ENCODE assay signal across 8 cellular contexts in the genomic region with DNA sequence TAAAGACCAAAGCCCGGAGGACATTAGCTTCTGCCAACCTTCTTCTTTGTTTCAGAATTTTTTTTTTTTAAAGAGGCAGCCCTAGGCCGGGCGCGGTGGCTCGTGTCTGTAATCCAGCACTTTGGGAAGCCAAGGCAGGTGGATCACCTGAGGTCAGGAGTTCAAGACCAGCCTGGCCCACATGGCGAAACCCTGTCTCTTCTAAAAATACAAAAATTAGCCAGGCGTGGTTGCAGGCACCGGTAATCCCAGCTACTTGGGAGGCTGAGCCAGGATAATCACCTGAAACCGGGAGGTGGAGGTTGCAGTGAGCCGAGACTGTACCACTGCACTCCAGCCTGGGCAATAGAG. TPM values are rescaled to one million over a fixed set of nuclear protein-coding genes. Genes with fewer than 3 reads are reported as not detected.
DNase-seq lines count a peak whose midpoint lies in the region; ATAC-seq and TF ChIP-seq lines count a peak whose summit lies in the region.
"Not testable (repeated sequence)": the region's sequence is repeated elsewhere in the genome, so short reads cannot be mapped to it uniquely, and the experiment has no call there.

No MANE protein-coding gene starts in this region.

- H3K9me3 Mint-ChIP-seq in CD4-positive, alpha-beta memory T cell; activated T-cell treated with anti-CD3 and anti-CD28 coated beads, Interleukin-2, amount 50 U/mL, for 72 hours; natural killer cell treated with Interleukin-12 subunit alpha and Interleukin-12 subunit beta and Interleukin-15 and Interleukin-18, amount 100 ng/mL, for 72 hours: not testable (repeated sequence)

- 67% methylated on average over 10 of the region's 10 CpGs for WGBS in esophagus muscularis mucosa

- CTCF ChIA-PET in CD4-positive, alpha-beta memory T cell (lab: Charles Lee; ENCODE audit: partially characterized antibody): interaction anchor here (1.5 kb wide), 1 partner anchor 65 kb away, joined by 4 read pairs; no protein-coding TSS in a partner anchor

- ATAC-seq in GM19397 (IDR thresholded peaks at IDR 0.05; ENCODE audit: unreplicated experiment) (peak; percentile 18), HG02870 (IDR thresholded peaks at IDR 0.05; ENCODE audit: unreplicated experiment) (peak; percentile 7)
- ATAC-seq in activated T-cell treated with anti-CD3 and anti-CD28 coated beads, Interleukin-2, amount 50 U/mL, for 72 hours (replicated peaks in 1 of 2); natural killer cell treated with Interleukin-12 subunit alpha and Interleukin-12 subunit beta and Interleukin-15 and Interleukin-18, amount 100 ng/mL, for 72 hours: not testable (repeated sequence)

- H3K9me3 ChIP-seq in CD4-positive, alpha-beta memory T cell (ENCODE audit: control insufficient read depth in 1 of 2, low read length in 2 of 2); esophagus muscularis mucosa: not testable (repeated sequence)

- H3K4me1 ChIP-seq in CD4-positive, alpha-beta memory T cell (ENCODE audit: insufficient read depth, low read length): peaks cover 20% of the 10 kb centered on the region
- H3K4me1 ChIP-seq in KMS-11 (ENCODE audit: low read depth, poor library complexity, severe bottlenecking) (peaks cover 32% of the 10 kb centered on the region), esophagus muscularis mucosa (peaks cover 8 to 46% (median 34%) of the 10 kb centered on the region in 4 donors)

- peak overlapping the region in 6 of 7 donors; percentile 47 to 84 (median 72) for H3K27ac Mint-ChIP-seq in CD4-positive, alpha-beta memory T cell
- peak overlapping the region; percentile 96 for H3K27ac Mint-ChIP-seq in activated T-cell treated with anti-CD3 and anti-CD28 coated beads, Interleukin-2, amount 50 U/mL, for 72 hours
- peak overlapping the region in 1 of 2 donors; percentile 59 for H3K27ac Mint-ChIP-seq in natural killer cell treated with Interleukin-12 subunit alpha and Interleukin-12 subunit beta and Interleukin-15 and Interleukin-18, amount 100 ng/mL, for 72 hours

- not testable (repeated sequence) for H3K36me3 ChIP-seq in CD4-positive, alpha-beta memory T cell (ENCODE audit: insufficient read depth, low read length); KMS-11 (ENCODE audit: insufficient read depth); esophagus muscularis mucosa

- not testable (repeated sequence) for TF ChIP-seq EP300 in esophagus muscularis mucosa (IDR thresholded peaks at IDR 0.05)

- H3K79me2 ChIP-seq in KMS-11 (ENCODE audit: insufficient read depth, low read depth): not testable (repeated sequence)

- not testable (repeated sequence) for H3K4me3 ChIP-seq in CD4-positive, alpha-beta memory T cell (ENCODE audit: low read length in 2 of 2); KMS-11 (IDR thresholded peaks at IDR 0.05; ENCODE audit: insufficient read depth, low read depth, low read length)
- peak overlapping the region in 3 of 4 donors; percentile 5 to 14 (median 7) for H3K4me3 ChIP-seq in esophagus muscularis mucosa

- TF ChIP-seq POLR2A in esophagus muscularis mucosa (IDR thresholded peaks at IDR 0.05; ENCODE audit: low read depth): not testable (repeated sequence)

- intact Hi-C loops in CD4-positive, alpha-beta memory T cell (cut with micrococcal nuclease); esophagus muscularis mucosa (cut with DNase I): not testable (repeated sequence)

- H3K27ac ChIP-seq in CD4-positive, alpha-beta memory T cell (ENCODE audit: low read depth, low read length): not testable (repeated sequence)
- peak overlapping the region; percentile 87 for H3K27ac ChIP-seq in KMS-11
- peak overlapping the region; percentile 87 to 90 (median 88) for H3K27ac ChIP-seq in esophagus muscularis mucosa (replicated peaks in 1 of 4)
- H3K27ac ChIP-seq in temporal lobe (ENCODE audit: low read depth, low read length): peak overlapping the region; percentile 39

- H3K27me3 Mint-ChIP-seq in CD4-positive, alpha-beta memory T cell; activated T-cell treated with anti-CD3 and anti-CD28 coated beads, Interleukin-2, amount 50 U/mL, for 72 hours (ENCODE audit: low read depth); natural killer cell treated with Interleukin-12 subunit alpha and Interleukin-12 subunit beta and Interleukin-15 and Interleukin-18, amount 100 ng/mL, for 72 hours: not testable (repeated sequence)

- POLR2A ChIA-PET in CD4-positive, alpha-beta memory T cell (lab: Charles Lee; ENCODE audit: partially characterized antibody): interaction anchor here (1.2 to 1.8 kb wide), 4 partner anchors 9 to 78 kb away, joined by 4 to 7 read pairs (median 4); partner anchors contain the start of gene AP1G1

- peak overlapping the region; percentile 36 for H2AFZ ChIP-seq in KMS-11 (ENCODE audit: low read depth)

- H3K36me3 Mint-ChIP-seq in CD4-positive, alpha-beta memory T cell; activated T-cell treated with anti-CD3 and anti-CD28 coated beads, Interleukin-2, amount 50 U/mL, for 72 hours (ENCODE audit: insufficient read depth in 2 of 2); natural killer cell treated with Interleukin-12 subunit alpha and Interleukin-12 subunit beta and Interleukin-15 and Interleukin-18, amount 100 ng/mL, for 72 hours: not testable (repeated sequence)

- peaks cover 11 to 18% (median 13%) of the 10 kb centered on the region in 4 donors for H3K4me1 Mint-ChIP-seq in CD4-positive, alpha-beta memory T cell
- H3K4me1 Mint-ChIP-seq in activated T-cell treated with anti-CD3 and anti-CD28 coated beads, Interleukin-2, amount 50 U/mL, for 72 hours (ENCODE audit: low read depth): peaks cover 25% of the 10 kb centered on the region
- H3K4me1 Mint-ChIP-seq in natural killer cell treated with Interleukin-12 subunit alpha and Interleukin-12 subunit beta and Interleukin-15 and Interleukin-18, amount 100 ng/mL, for 72 hours (ENCODE audit: low read depth in 2 of 2): not testable (repeated sequence)

- DNase-seq in CD4-positive, alpha-beta memory T cell; activated T-cell treated with anti-CD3 and anti-CD28 coated beads, Interleukin-2, amount 50 U/mL, for 72 hours; esophagus muscularis mucosa (ENCODE audit: extremely low spot score); natural killer cell treated with Interleukin-12 subunit alpha and Interleukin-12 subunit beta and Interleukin-15 and Interleukin-18, amount 100 ng/mL, for 72 hours (ENCODE audit: low spot score): not testable (repeated sequence)

- peak overlapping the region; percentile 64 for H3K9ac ChIP-seq in KMS-11

- H3K4me3 Mint-ChIP-seq in CD4-positive, alpha-beta memory T cell: peak overlapping the region in 4 of 8 donors; percentile 18 to 73 (median 46)
- peak overlapping the region; percentile 40 to 87 for H3K4me3 Mint-ChIP-seq in activated T-cell treated with anti-CD3 and anti-CD28 coated beads, Interleukin-2, amount 50 U/mL, for 72 hours
- H3K4me3 Mint-ChIP-seq in natural killer cell treated with Interleukin-12 subunit alpha and Interleukin-12 subunit beta and Interleukin-15 and Interleukin-18, amount 100 ng/mL, for 72 hours: peak overlapping the region; percentile 50

- TF ChIP-seq CTCF in KMS-11 (conservative IDR thresholded peaks at IDR 0.05; ENCODE audit: low read depth, low read length); esophagus muscularis mucosa (IDR thresholded peaks at IDR 0.05): not testable (repeated sequence)

- not testable (repeated sequence) for H3K27me3 ChIP-seq in CD4-positive, alpha-beta memory T cell (ENCODE audit: insufficient read depth, low read length); KMS-11 (ENCODE audit: insufficient read depth, low read depth); esophagus muscularis mucosa

- peak overlapping the region; percentile 76 for H3K4me2 ChIP-seq in KMS-11

- not testable (repeated sequence) for H4K20me1 ChIP-seq in KMS-11 (ENCODE audit: insufficient read depth)

RNA-seq across cellular contexts. Expression of gene AP1G1, which starts 8.5 kb away (rescaled TPM):
- 100 to 1,000 TPM; 101 to 103 TPM for total RNA-seq in CD4-positive, alpha-beta memory T cell
- 10 to 100 TPM in 1 of 2 donors, 1 to 10 TPM in 1; 7.6 to 13.4 TPM for polyA plus RNA-seq in CD4-positive, alpha-beta memory T cell
- 10 to 100 TPM; 83.2 to 87.0 TPM for total RNA-seq in activated T-cell treated with anti-CD3 and anti-CD28 coated beads, Interleukin-2, amount 50 U/mL, for 72 hours
- total RNA-seq in esophagus muscularis mucosa: 10 to 100 TPM; 45.9 to 56.9 (median 51.5) TPM
- total RNA-seq in natural killer cell treated with Interleukin-12 subunit alpha and Interleukin-12 subunit beta and Interleukin-15 and Interleukin-18, amount 100 ng/mL, for 72 hours: 100 to 1,000 TPM; 111 to 120 TPM
- total RNA-seq in temporal lobe: 96.1 TPM

RNA-seq across cellular contexts. Expression of gene ATXN1L, which starts 28.7 kb away (rescaled TPM):
- 10 to 100 TPM; 29.6 to 31.6 TPM for total RNA-seq in CD4-positive, alpha-beta memory T cell
- polyA plus RNA-seq in CD4-positive, alpha-beta memory T cell: 10 to 100 TPM; 10.0 to 10.5 TPM
- total RNA-seq in activated T-cell treated with anti-CD3 and anti-CD28 coated beads, Interleukin-2, amount 50 U/mL, for 72 hours: 10 to 100 TPM; 21.7 to 25.8 TPM
- total RNA-seq in esophagus muscularis mucosa (10 to 100 TPM; 32.8 to 54.6 (median 42.9) TPM), temporal lobe (8.4 TPM)
- total RNA-seq in natural killer cell treated with Interleukin-12 subunit alpha and Interleukin-12 subunit beta and Interleukin-15 and Interleukin-18, amount 100 ng/mL, for 72 hours: 10 to 100 TPM; 24.5 to 25.7 TPM
